13 cellular contexts compared by ENCODE assay signal in the genomic region with DNA sequence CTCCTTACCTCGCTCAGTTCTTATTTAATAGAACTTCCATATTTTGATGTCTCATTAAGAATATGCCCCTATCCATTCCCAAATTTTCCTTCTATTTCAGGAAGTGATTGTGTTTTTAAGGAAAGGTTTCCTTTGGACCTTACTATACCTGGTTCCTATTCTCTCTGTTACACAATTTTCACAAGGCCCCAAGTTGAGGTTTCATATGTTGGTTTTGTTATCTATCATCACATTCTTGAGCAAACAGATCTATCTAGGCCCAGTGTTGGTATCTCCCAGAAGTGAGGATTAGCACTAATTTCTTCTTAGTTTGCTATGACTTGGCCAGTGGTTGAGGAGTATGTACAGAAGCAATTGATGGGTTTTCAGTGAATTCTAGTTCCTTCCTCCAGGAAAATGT.
DNase-seq lines count a peak whose midpoint lies in the region; ATAC-seq lines count a peak whose summit lies in the region.
"Had no signal": no experiment of that assay in that cellular context is flagged by ENCODE, and none has a peak within 500 bp of the region (broad histone marks: within the 10 kb centered on the region; RNA-seq: fewer than 3 reads in every experiment).

No MANE protein-coding gene starts in this region.

- H3K4me3 Mint-ChIP-seq in activated naive CD8-positive, alpha-beta T cell treated with anti-CD3 and anti-CD28 coated beads, Interleukin-2, amount 50 U/mL, for 24 hours, result peak overlapping the region; percentile 25
- H3K4me3 Mint-ChIP-seq: CD14-positive monocyte had no signal

- H3K36me3 Mint-ChIP-seq in activated naive CD8-positive, alpha-beta T cell treated with anti-CD3 and anti-CD28 coated beads, Interleukin-2, amount 50 U/mL, for 24 hours (ENCODE audit: low read depth), result peaks cover 4% of the 10 kb centered on the region
- H3K36me3 Mint-ChIP-seq: CD14-positive monocyte had no signal

- peaks cover 2% of the 10 kb centered on the region for H3K27me3 Mint-ChIP-seq in activated naive CD8-positive, alpha-beta T cell treated with anti-CD3 and anti-CD28 coated beads, Interleukin-2, amount 50 U/mL, for 24 hours
- H3K27me3 Mint-ChIP-seq: effector memory CD8-positive, alpha-beta T cell had no signal

- H3K4me1 Mint-ChIP-seq in activated naive CD8-positive, alpha-beta T cell treated with anti-CD3 and anti-CD28 coated beads, Interleukin-2, amount 50 U/mL, for 24 hours, result peaks cover 65% of the 10 kb centered on the region

- peak overlapping the region; percentile 78 for H3K27ac Mint-ChIP-seq in activated naive CD8-positive, alpha-beta T cell treated with anti-CD3 and anti-CD28 coated beads, Interleukin-2, amount 50 U/mL, for 24 hours

- ATAC-seq in GM18502 (IDR thresholded peaks at IDR 0.05; ENCODE audit: poor library complexity, unreplicated experiment), result peak; percentile 55
- peak; percentile 52 for ATAC-seq in GM19395 (IDR thresholded peaks at IDR 0.05; ENCODE audit: unreplicated experiment)
- peak; percentile 30 for ATAC-seq in HG03108 (IDR thresholded peaks at IDR 0.05; ENCODE audit: unreplicated experiment)
- ATAC-seq in activated naive CD8-positive, alpha-beta T cell treated with anti-CD3 and anti-CD28 coated beads, Interleukin-2, amount 50 U/mL, for 24 hours, result peak; percentile 48
- ATAC-seq: effector memory CD8-positive, alpha-beta T cell had no signal

- DNase-seq in activated naive CD8-positive, alpha-beta T cell treated with anti-CD3 and anti-CD28 coated beads, Interleukin-2, amount 50 U/mL, for 24 hours, result no peak
- no peak for DNase-seq in NCI-H2171 (lab: John Stamatoyannopoulos, UW)
- DNase-seq in NCI-H226, result no peak
- no peak for DNase-seq in NCI-H2107 (lab: John Stamatoyannopoulos, UW)
- no peak for DNase-seq in NCI-H128 (lab: John Stamatoyannopoulos, UW; ENCODE audit: unreplicated experiment)
- DNase-seq: effector memory CD8-positive, alpha-beta T cell; GDM1; NCI-H187 treated with DMSO at 0.1 percent for 48 hours; stimulated activated CD4-positive, alpha-beta T cell treated with anti-CD3 and anti-CD28 coated beads, Interleukin-4, amount 100 ng/mL, for 1 hour had no signal

- H3K9me3 Mint-ChIP-seq in activated naive CD8-positive, alpha-beta T cell treated with anti-CD3 and anti-CD28 coated beads, Interleukin-2, amount 50 U/mL, for 24 hours, result no peaks in the 10 kb centered on the region
- H3K9me3 Mint-ChIP-seq: CD14-positive monocyte; effector memory CD8-positive, alpha-beta T cell had no signal
